15 cellular contexts compared by ENCODE assay signal in the genomic region with DNA sequence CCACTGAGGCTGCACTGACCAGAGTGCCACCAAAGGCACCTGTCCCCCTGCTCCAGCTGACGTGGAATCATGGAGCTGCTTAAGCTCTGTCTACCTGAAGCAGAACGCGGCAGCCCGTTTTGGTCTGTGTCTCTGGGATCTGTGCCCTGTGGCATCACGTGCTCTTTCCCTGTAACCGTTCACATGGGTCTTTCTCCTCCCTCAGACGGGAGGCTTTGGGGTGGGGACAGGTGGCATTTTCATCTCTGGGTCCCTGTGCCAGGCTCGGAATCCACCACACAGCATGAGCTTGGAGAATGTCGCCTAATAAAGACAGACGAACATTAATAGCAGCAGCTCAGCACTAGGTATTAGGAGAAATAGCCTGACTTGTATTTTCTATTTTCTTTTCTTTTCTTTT. TPM values are rescaled to one million over a fixed set of nuclear protein-coding genes. Genes with fewer than 3 reads are reported as not detected.
DNase-seq lines count a peak whose midpoint lies in the region; ATAC-seq and TF ChIP-seq lines count a peak whose summit lies in the region.
"Had no signal": no experiment of that assay in that cellular context is flagged by ENCODE, and none has a peak within 500 bp of the region (broad histone marks: within the 10 kb centered on the region; RNA-seq: fewer than 3 reads in every experiment).

No MANE protein-coding gene starts in this region.

- DNase-seq in activated effector memory CD4-positive, alpha-beta T cell treated with anti-CD3 and anti-CD28 coated beads, Interleukin-2, amount 50 U/mL, for 16 hours = peak; percentile 58
- DNase-seq in activated effector memory CD4-positive, alpha-beta T cell treated with Interleukin-2 at 50 U/mL for 16 hours = no peak
- peak; percentile 87 for DNase-seq in NCI-H1694 treated with DMSO at 0.1 percent for 48 hours (lab: John Stamatoyannopoulos, UW)
- peak; percentile 65 for DNase-seq in sigmoid colon
- DNase-seq in stimulated activated CD4-positive, alpha-beta T cell treated with anti-CD3 and anti-CD28 coated beads, Interleukin-4, amount 100 ng/mL, for 24 hours = no peak
- DNase-seq: NCI-H446, T1000 had no signal

- intact Hi-C loops in sigmoid colon (cut with DNase I) = loop anchor here (10.0 kb wide), 2 partner anchors 141 to 171 kb away; no protein-coding TSS in a partner anchor

- TF ChIP-seq EP300 in gastroesophageal sphincter (IDR thresholded peaks at IDR 0.05) = no peak
- no peak for TF ChIP-seq EP300 in sigmoid colon (IDR thresholded peaks at IDR 0.05)

- ATAC-seq in gastroesophageal sphincter = no peak
- no peak for ATAC-seq in GM21825 (IDR thresholded peaks at IDR 0.05; ENCODE audit: unreplicated experiment)
- no peak for ATAC-seq in GM21381 (IDR thresholded peaks at IDR 0.05; ENCODE audit: unreplicated experiment)
- ATAC-seq: left lung, pancreas had no signal

- no peaks in the 10 kb centered on the region for H3K36me3 ChIP-seq in gastroesophageal sphincter
- H3K36me3 ChIP-seq in sigmoid colon = no peaks in the 10 kb centered on the region
- H3K36me3 ChIP-seq: breast epithelium, HAP-1, left lung, pancreas, Peyer's patch had no signal

- peaks cover 0 to 40% (median 12%) of the 10 kb centered on the region in 3 donors for H3K4me1 ChIP-seq in gastroesophageal sphincter
- peaks cover 0 to 49% (median 33%) of the 10 kb centered on the region in 4 donors for H3K4me1 ChIP-seq in sigmoid colon
- H3K4me1 ChIP-seq: breast epithelium, HAP-1 had no signal

- H3K27ac ChIP-seq in gastroesophageal sphincter (peak overlapping the region in 3 of 4 donors; percentile 92 to 97 (median 93)), sigmoid colon (peak overlapping the region in 3 of 4 donors; percentile 88 to 93 (median 90))
- H3K27ac ChIP-seq: breast epithelium, left lung, pancreas, Peyer's patch had no signal

- H3K9me3 ChIP-seq in gastroesophageal sphincter (no peaks in the 10 kb centered on the region), sigmoid colon (no peaks in the 10 kb centered on the region)
- H3K9me3 ChIP-seq: breast epithelium, HAP-1, left lung, pancreas, Peyer's patch had no signal

- TF ChIP-seq POLR2A in gastroesophageal sphincter (IDR thresholded peaks at IDR 0.05) (no peak), sigmoid colon (IDR thresholded peaks at IDR 0.05) (no peak)

- WGBS in gastroesophageal sphincter (ENCODE audit: low coverage in 1 of 2), 2 donors = 76 to 78% methylated on average over 3 to 6 of the region's 10 CpGs
- 83 to 93% methylated on average over 10 of the region's 10 CpGs for WGBS in sigmoid colon, 2 donors

- no peak overlapping the region for H3K4me3 ChIP-seq in gastroesophageal sphincter
- no peak overlapping the region for H3K4me3 ChIP-seq in sigmoid colon
- H3K4me3 ChIP-seq: breast epithelium, HAP-1, left lung, pancreas, Peyer's patch had no signal

- H3K27me3 ChIP-seq in gastroesophageal sphincter (peaks cover 18% of the 10 kb centered on the region), sigmoid colon (no peaks in the 10 kb centered on the region)
- H3K27me3 ChIP-seq: pancreas, Peyer's patch had no signal

- TF ChIP-seq CTCF in gastroesophageal sphincter (IDR thresholded peaks at IDR 0.05) (no peak), sigmoid colon (IDR thresholded peaks at IDR 0.05) (no peak)

RNA-seq across cellular contexts. Expression of a gene that starts 1.6 kb away (rescaled TPM):
- total RNA-seq in gastroesophageal sphincter (100 to 1,000 TPM in 1 of 4 donors, 10 to 100 TPM in 3; 44.8 to 106 (median 60.1) TPM), sigmoid colon (10 to 100 TPM; 11.4 to 72.6 (median 28.9) TPM)
- 100 to 1,000 TPM in 2 of 3 donors, 10 to 100 TPM in 1; 99.1 to 157 (median 109) TPM for polyA plus RNA-seq in sigmoid colon

RNA-seq across cellular contexts. Expression of a gene that starts 19.3 kb away (rescaled TPM):
- total RNA-seq in gastroesophageal sphincter (10 to 100 TPM in 3 of 4 donors, 1 to 10 TPM in 1; 6.0 to 16.7 (median 12.0) TPM), sigmoid colon (10 to 100 TPM in 1 of 4 donors, 1 to 10 TPM in 3; 8.9 to 12.7 (median 9.3) TPM)
- 10 to 100 TPM in 1 of 3 donors, 1 to 10 TPM in 2; 5.1 to 11.5 (median 6.0) TPM for polyA plus RNA-seq in sigmoid colon

RNA-seq across cellular contexts. Expression of a gene that starts 26.9 kb away (rescaled TPM):
- total RNA-seq in gastroesophageal sphincter = not detected
- total RNA-seq in sigmoid colon = under 1 TPM in 1 of 4 donors, not detected in 3; 0.83 TPM
- polyA plus RNA-seq in sigmoid colon = 1 to 10 TPM in 1 of 3 donors, not detected in 2; 3.8 TPM
- total RNA-seq: breast epithelium, left lung had no signal

Comparison
In these comparisons a context has a peak if more than half of its experiments do, and no peak if none do; other contexts are left out.
1. DNase-seq: peak in activated effector memory CD4-positive, alpha-beta T cell treated with anti-CD3 and anti-CD28 coated beads, Interleukin-2, amount 50 U/mL, for 16 hours (single experiment), NCI-H1694 treated with DMSO at 0.1 percent for 48 hours (single experiment) and sigmoid colon (single experiment); none in activated effector memory CD4-positive, alpha-beta T cell treated with Interleukin-2 at 50 U/mL for 16 hours (single experiment) and stimulated activated CD4-positive, alpha-beta T cell treated with anti-CD3 and anti-CD28 coated beads, Interleukin-4, amount 100 ng/mL, for 24 hours (single experiment).